8 cellular contexts compared by ENCODE assay signal in genomic region chr20:1392693-1393506, GRCh38. TPM values are rescaled to one million over a fixed set of nuclear protein-coding genes. Genes with fewer than 3 reads are reported as not detected.
A peak's percentile ranks its signal among the peaks of the same experiment; 100 is the strongest.
DNase-seq lines count a peak whose midpoint lies in the region; ATAC-seq, FAIRE-seq and TF ChIP-seq lines count a peak whose summit lies in the region.

TSS of gene FKBP1A (minus strand) at chr20:1393054. CDS start at chr20:1392998, 56 bp downstream.

- peak; percentile 54 for ATAC-seq in HG03378 (IDR thresholded peaks at IDR 0.05; ENCODE audit: unreplicated experiment)
- peak; percentile 92 to 93 for ATAC-seq in activated CD4-positive, CD25-positive, alpha-beta regulatory T cell treated with anti-CD3 and anti-CD28 coated beads, Interleukin-2, amount 50 U/mL, for 24 hours
- ATAC-seq in central memory CD8-positive, alpha-beta T cell (replicated peaks; ENCODE audit: extremely low read depth, poor library complexity, severe bottlenecking) = peak; percentile 93

- FAIRE-seq in kidney (lab: Jason Lieb, UNC) = no peak

- TF ChIP-seq POLR2A in GM19099 (IDR thresholded peaks at IDR 0.05; ENCODE audit: extremely low read depth, insufficient read length, low read depth) = peak; percentile 83

- peaks cover 23 to 37% of the 10 kb centered on the region in 2 donors for H3K4me1 ChIP-seq in kidney (ENCODE audit: control insufficient read depth in 1 of 2, insufficient read depth in 1 of 2, low read depth in 1 of 2, low read length in 2 of 2)

- peak within 1 kb of the TSS; percentile 75 for H3K27ac Mint-ChIP-seq in central memory CD8-positive, alpha-beta T cell (ENCODE audit: low read depth)

- peak within 1 kb of the TSS; percentile 65 to 88 for H3K9ac ChIP-seq in kidney (ENCODE audit: low read length in 2 of 2)

- H3K9me3 Mint-ChIP-seq in central memory CD8-positive, alpha-beta T cell = no peaks in the 10 kb centered on the region

- H3K9me3 ChIP-seq in kidney (ENCODE audit: control insufficient read depth in 1 of 2, low read length in 2 of 2) = no peaks in the 10 kb centered on the region

- peak within 1 kb of the TSS; percentile 86 for H3K4me3 Mint-ChIP-seq in central memory CD8-positive, alpha-beta T cell

- DNase-seq in AG09319 (ENCODE audit: extremely low read depth, low read depth) (peak; percentile 65), NCI-H446 treated with DMSO at 0.1 percent for 48 hours (lab: John Stamatoyannopoulos, UW) (peak; percentile 81), kidney (peak; percentile 97)
- DNase-seq in central memory CD8-positive, alpha-beta T cell (ENCODE audit: low spot score in 2 of 2) = peak; percentile 74 to 84
- peak; percentile 92 for DNase-seq in stimulated activated CD4-positive, alpha-beta T cell treated with anti-CD3 and anti-CD28 coated beads, Interleukin-15, amount 100 ng/mL, for 24 hours

- H3K36me3 Mint-ChIP-seq in central memory CD8-positive, alpha-beta T cell (ENCODE audit: insufficient read depth) = peaks cover 9% of the 10 kb centered on the region

- H3K36me3 ChIP-seq in kidney (ENCODE audit: control insufficient read depth in 1 of 2, insufficient read depth in 2 of 2, low read length in 2 of 2) = no peaks in the 10 kb centered on the region

- H3K27ac ChIP-seq in kidney (ENCODE audit: low read depth in 2 of 2, low read length in 2 of 2) = peak within 1 kb of the TSS; percentile 36 to 87

- peaks cover 11% of the 10 kb centered on the region for H3K27me3 Mint-ChIP-seq in central memory CD8-positive, alpha-beta T cell

- peaks cover 52% of the 10 kb centered on the region for H3K4me1 Mint-ChIP-seq in central memory CD8-positive, alpha-beta T cell

- TF ChIP-seq CTCF in AG09319 (IDR thresholded peaks at IDR 0.05; ENCODE audit: low read depth, low read length) = no peak
- peak; percentile 5 for TF ChIP-seq CTCF in kidney (IDR thresholded peaks at IDR 0.05; ENCODE audit: borderline replicate concordance, extremely low read depth, insufficient read depth)

- intact Hi-C loops in kidney (cut with DNase I) = no loop called here

- H3K4me3 ChIP-seq in kidney (ENCODE audit: low read length in 2 of 2) = peak within 1 kb of the TSS; percentile 83 to 98

RNA-seq across cellular contexts. Expression of gene FKBP1A, which starts in this region (rescaled TPM):
- total RNA-seq in kidney = 220 TPM
- polyA plus RNA-seq in kidney (ENCODE audit: insufficient read depth, low read depth, low replicate concordance) = 260 TPM

Comparison
In these comparisons a context has a peak if more than half of its experiments do, and no peak if none do; other contexts are left out.
1. Peak in every context shown above with its lines: DNase-seq, ATAC-seq, H3K4me3 ChIP-seq and H3K27ac ChIP-seq.